In genomic region chr1:2081326-2081885, GRCh38 we compare ENCODE assay signal across 15 cellular contexts. TPM values are rescaled to one million over a fixed set of nuclear protein-coding genes. Genes with fewer than 3 reads are reported as not detected.
A peak's percentile ranks its signal among the peaks of the same experiment; 100 is the strongest.
DNase-seq lines count a peak whose midpoint lies in the region; ATAC-seq and TF ChIP-seq lines count a peak whose summit lies in the region.
"Had no signal": no experiment of that assay in that cellular context is flagged by ENCODE, and none has a peak within 500 bp of the region (broad histone marks: within the 10 kb centered on the region; RNA-seq: fewer than 3 reads in every experiment).

No MANE protein-coding gene starts in this region.

- peaks cover 0 to 9% (median 0%) of the 10 kb centered on the region in 3 donors for H3K9me3 ChIP-seq in body of pancreas

- intact Hi-C loops in Right ventricle myocardium inferior (cut with DNase I), result no loop called here
- intact Hi-C loops in Right ventricle myocardium superior (cut with DNase I), result no loop called here
- intact Hi-C loops in body of pancreas (cut with DNase I), result no loop called here

- WGBS in body of pancreas, 2 donors, result 97 to 98% methylated on average over 7 to 16 of the region's 20 CpGs

- H3K4me3 ChIP-seq in body of pancreas (no peak overlapping the region), brain microvascular endothelial cell (ENCODE audit: low read depth, low read length) (no peak overlapping the region)
- H3K4me3 ChIP-seq: A549; BLaER1 treated with 17β-estradiol and CSF1 and Interleukin-3, amounts not matched to agents 10 nM and 100 nM had no signal

- H3K27me3 ChIP-seq in body of pancreas (no peaks in the 10 kb centered on the region), brain microvascular endothelial cell (replicated peaks) (no peaks in the 10 kb centered on the region)

- H3K36me3 ChIP-seq in body of pancreas (replicated peaks in 1 of 2; ENCODE audit: insufficient read depth in 1 of 2, low read depth in 2 of 2) (no peaks in the 10 kb centered on the region), brain microvascular endothelial cell (replicated peaks) (no peaks in the 10 kb centered on the region)

- H3K27ac ChIP-seq in VCaP, result peak overlapping the region; percentile 79
- H3K27ac ChIP-seq in body of pancreas, result no peak overlapping the region
- no peak overlapping the region for H3K27ac ChIP-seq in brain microvascular endothelial cell
- H3K27ac ChIP-seq: 22Rv1; A549; BLaER1 treated with 17β-estradiol and CSF1 and Interleukin-3, amounts not matched to agents 10 nM and 100 nM had no signal

- H3K4me1 ChIP-seq in body of pancreas, result no peaks in the 10 kb centered on the region
- H3K4me1 ChIP-seq: A549, Caco-2 had no signal

- DNase-seq in Right ventricle myocardium inferior (ENCODE audit: missing footprints) (peak; percentile 9), Right ventricle myocardium superior (no peak), body of pancreas (no peak), brain microvascular endothelial cell (no peak)
- DNase-seq: AML-193; Caco-2; Calu3; CD4-positive, CD25-positive, alpha-beta regulatory T cell; CD8-positive, alpha-beta T cell; DMS79 treated with DMSO at 0.1 percent for 48 hours; GF-D8 had no signal

- no peak for ATAC-seq in Right ventricle myocardium inferior
- ATAC-seq in Right ventricle myocardium superior (ENCODE audit: poor library complexity), result no peak
- no peak for ATAC-seq in body of pancreas
- ATAC-seq: A549; CD8-positive, alpha-beta T cell had no signal

- in situ Hi-C loops in brain microvascular endothelial cell (cut with HindIII; ENCODE audit: low pct_ligation_motif_present, low sequenced_read_pairs), result no loop called here

- no peak for TF ChIP-seq POLR2A in body of pancreas (IDR thresholded peaks at IDR 0.05)

- TF ChIP-seq CTCF in VCaP (conservative IDR thresholded peaks at IDR 0.05) (no peak), body of pancreas (IDR thresholded peaks at IDR 0.05) (no peak), brain microvascular endothelial cell (IDR thresholded peaks at IDR 0.05; ENCODE audit: low read depth, low read length, missing control alignments) (no peak)

RNA-seq across cellular contexts. Expression of gene PRKCZ, which starts 31.2 kb away (rescaled TPM):
- total RNA-seq in Right ventricle myocardium inferior (16.4 TPM), Right ventricle myocardium superior (13.5 TPM), body of pancreas (10 to 100 TPM in 1 of 2 donors, 1 to 10 TPM in 1; 9.6 to 10.9 TPM)
